Comparison of ENCODE assay signal across 28 cellular contexts in the genomic region with DNA sequence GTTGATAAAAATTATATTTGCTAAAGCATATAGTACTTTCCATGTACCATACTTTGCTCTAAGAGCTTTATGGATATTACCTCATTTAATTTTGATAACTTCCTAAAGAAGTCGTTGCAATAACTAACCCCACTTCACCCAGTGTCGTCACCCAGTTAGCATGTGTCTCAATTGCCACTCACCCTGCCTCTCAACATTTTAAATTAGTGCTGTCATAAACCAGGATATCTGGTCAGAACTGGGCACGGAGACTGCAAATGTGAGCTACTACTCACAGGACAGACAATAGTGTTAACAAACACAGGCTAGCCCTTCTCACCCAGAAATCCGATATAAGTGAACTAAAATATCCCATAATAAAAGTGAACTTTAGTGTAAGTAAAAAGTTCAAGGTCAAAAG.
DNase-seq lines count a peak whose midpoint lies in the region; ATAC-seq and TF ChIP-seq lines count a peak whose summit lies in the region.
"Had no signal": no experiment of that assay in that cellular context is flagged by ENCODE, and none has a peak within 500 bp of the region (broad histone marks: within the 10 kb centered on the region; RNA-seq: fewer than 3 reads in every experiment).

No MANE protein-coding gene starts in this region.

- peak overlapping the region; percentile 2 for H3K27ac Mint-ChIP-seq in activated T-cell treated with anti-CD3 and anti-CD28 coated beads, Interleukin-2, amount 50 U/mL, for 72 hours
- H3K27ac Mint-ChIP-seq in activated T-cell treated with anti-CD3 and anti-CD28 coated beads, Interleukin-2, amount 50 U/mL, for 24 hours = no peak overlapping the region
- peak overlapping the region; percentile 85 to 97 for H3K27ac Mint-ChIP-seq in T-cell
- no peak overlapping the region for H3K27ac Mint-ChIP-seq in GM23338

- CTCF ChIA-PET in T-cell (lab: Charles Lee) = interaction anchor here (0.5 to 1.5 kb wide), 3 partner anchors 12 to 894 kb away, joined by 3 to 8 read pairs (median 5); no protein-coding TSS in a partner anchor

- TF ChIP-seq POLR2A in thyroid gland (IDR thresholded peaks at IDR 0.05) = no peak

- H4K20me1 ChIP-seq in GM23338 (replicated peaks; ENCODE audit: insufficient read depth) = no peaks in the 10 kb centered on the region

- no peaks in the 10 kb centered on the region for H3F3A ChIP-seq in GM23338 (replicated peaks; ENCODE audit: low read depth)

- H3K27ac ChIP-seq in thyroid gland (peak overlapping the region in 2 of 3 donors; percentile 89 to 95), GM23338 (ENCODE audit: low read depth) (no peak overlapping the region)
- H3K27ac ChIP-seq: A549, dorsolateral prefrontal cortex, gastrocnemius medialis, Peyer's patch, SJSA1, tibial nerve, VCaP had no signal

- H2AFZ ChIP-seq in GM23338 = no peak overlapping the region

- H3K4me1 ChIP-seq in thyroid gland (peaks cover 26 to 27% of the 10 kb centered on the region in 2 donors), GM23338 (ENCODE audit: insufficient read depth) (peaks cover 30% of the 10 kb centered on the region)
- H3K4me1 ChIP-seq: SJSA1, tibial nerve had no signal

- intact Hi-C loops in left colon (cut with DNase I, micrococcal nuclease) (no loop called here), thyroid gland (cut with DNase I) (loop anchor here (10.0 kb wide), 1 partner anchor 649 kb away; a partner anchor contains a TSS)

- TF ChIP-seq CTCF in thyroid gland (IDR thresholded peaks at IDR 0.05) = no peak
- TF ChIP-seq CTCF in GM23338 (conservative IDR thresholded peaks at IDR 0.05; ENCODE audit: low read depth in 2 of 2) = no peak

- H3K27me3 ChIP-seq in thyroid gland (no peaks in the 10 kb centered on the region), GM23338 (ENCODE audit: insufficient read depth) (no peaks in the 10 kb centered on the region)
- H3K27me3 ChIP-seq: dorsolateral prefrontal cortex, gastrocnemius medialis, Peyer's patch, SJSA1, tibial nerve had no signal

- no peak overlapping the region for H3K4me2 ChIP-seq in GM23338
- H3K4me2 ChIP-seq: A549 had no signal

- 91 to 93% methylated on average over 4 of the region's 4 CpGs for WGBS in thyroid gland, 2 donors

- no peaks in the 10 kb centered on the region for H3K9me3 Mint-ChIP-seq in activated T-cell treated with anti-CD3 and anti-CD28 coated beads, Interleukin-2, amount 50 U/mL, for 72 hours
- no peaks in the 10 kb centered on the region for H3K9me3 Mint-ChIP-seq in activated T-cell treated with anti-CD3 and anti-CD28 coated beads, Interleukin-2, amount 50 U/mL, for 24 hours
- no peaks in the 10 kb centered on the region for H3K9me3 Mint-ChIP-seq in T-cell
- no peaks in the 10 kb centered on the region for H3K9me3 Mint-ChIP-seq in GM23338
- H3K9me3 Mint-ChIP-seq: activated CD4-positive, alpha-beta memory T cell treated with anti-CD3 and anti-CD28 coated beads, Interleukin-2, amount 10 ng/mL, durations not matched to agents 7 days and 5 days; stimulated activated naive CD8-positive, alpha-beta T cell treated with anti-CD3 and anti-CD28 coated beads, Interleukin-15, amount 100 ng/mL, for 72 hours had no signal

- POLR2A ChIA-PET in T-cell (lab: Charles Lee) = no interaction called here

- H3K9me2 ChIP-seq in GM23338 (ENCODE audit: insufficient read depth) = no peaks in the 10 kb centered on the region

- H3K79me2 ChIP-seq in GM23338 (replicated peaks; ENCODE audit: insufficient read depth) = no peaks in the 10 kb centered on the region

- peaks cover 22% of the 10 kb centered on the region for H3K4me1 Mint-ChIP-seq in activated T-cell treated with anti-CD3 and anti-CD28 coated beads, Interleukin-2, amount 50 U/mL, for 72 hours (ENCODE audit: low read depth)
- peaks cover 43% of the 10 kb centered on the region for H3K4me1 Mint-ChIP-seq in activated T-cell treated with anti-CD3 and anti-CD28 coated beads, Interleukin-2, amount 50 U/mL, for 24 hours (ENCODE audit: low read depth)
- peaks cover 34 to 54% (median 50%) of the 10 kb centered on the region in 3 donors for H3K4me1 Mint-ChIP-seq in T-cell
- peaks cover 36% of the 10 kb centered on the region for H3K4me1 Mint-ChIP-seq in GM23338

- H3K36me3 ChIP-seq in thyroid gland (no peaks in the 10 kb centered on the region), GM23338 (ENCODE audit: insufficient read depth) (no peaks in the 10 kb centered on the region)
- H3K36me3 ChIP-seq: gastrocnemius medialis, Peyer's patch, SJSA1 had no signal

- no peaks in the 10 kb centered on the region for H3K27me3 Mint-ChIP-seq in activated T-cell treated with anti-CD3 and anti-CD28 coated beads, Interleukin-2, amount 50 U/mL, for 72 hours (ENCODE audit: low read depth)
- H3K27me3 Mint-ChIP-seq in activated T-cell treated with anti-CD3 and anti-CD28 coated beads, Interleukin-2, amount 50 U/mL, for 24 hours = no peaks in the 10 kb centered on the region
- H3K27me3 Mint-ChIP-seq in T-cell (no peaks in the 10 kb centered on the region), GM23338 (ENCODE audit: insufficient read depth, low read depth, poor library complexity) (peaks cover 2% of the 10 kb centered on the region)
- H3K27me3 Mint-ChIP-seq: activated CD4-positive, alpha-beta memory T cell treated with anti-CD3 and anti-CD28 coated beads, Interleukin-2, amount 10 ng/mL, durations not matched to agents 7 days and 5 days; stimulated activated naive CD8-positive, alpha-beta T cell treated with anti-CD3 and anti-CD28 coated beads, Interleukin-15, amount 100 ng/mL, for 72 hours had no signal

- H3K9me3 ChIP-seq in thyroid gland = no peaks in the 10 kb centered on the region
- H3K9me3 ChIP-seq: A549, gastrocnemius medialis, Peyer's patch, SJSA1, tibial nerve had no signal

- peaks cover 5 to 8% of the 10 kb centered on the region in 2 donors for H3K36me3 Mint-ChIP-seq in activated T-cell treated with anti-CD3 and anti-CD28 coated beads, Interleukin-2, amount 50 U/mL, for 72 hours (ENCODE audit: insufficient read depth in 2 of 2)
- H3K36me3 Mint-ChIP-seq in activated T-cell treated with anti-CD3 and anti-CD28 coated beads, Interleukin-2, amount 50 U/mL, for 24 hours (ENCODE audit: low read depth) = peaks cover 21% of the 10 kb centered on the region
- H3K36me3 Mint-ChIP-seq in T-cell (peaks cover 25% of the 10 kb centered on the region), GM23338 (ENCODE audit: low read depth) (peaks cover 4% of the 10 kb centered on the region; the same call in 1 of the 3 replicates)

- H3K4me3 Mint-ChIP-seq in activated T-cell treated with anti-CD3 and anti-CD28 coated beads, Interleukin-2, amount 50 U/mL, for 72 hours = no peak overlapping the region
- H3K4me3 Mint-ChIP-seq in activated T-cell treated with anti-CD3 and anti-CD28 coated beads, Interleukin-2, amount 50 U/mL, for 24 hours = no peak overlapping the region
- H3K4me3 Mint-ChIP-seq in T-cell (peak overlapping the region in 1 of 3 donors; percentile 41), GM23338 (no peak overlapping the region)

- H3K4me3 ChIP-seq in thyroid gland (replicated peaks in 1 of 3) (no peak overlapping the region), GM23338 (no peak overlapping the region)
- H3K4me3 ChIP-seq: A549, dorsolateral prefrontal cortex, gastrocnemius medialis, Peyer's patch, SJSA1, tibial nerve had no signal

- ATAC-seq in activated T-cell treated with anti-CD3 and anti-CD28 coated beads, Interleukin-2, amount 50 U/mL, for 72 hours (replicated peaks in 1 of 2) = no peak
- no peak for ATAC-seq in T-cell (replicated peaks in 1 of 4)
- ATAC-seq in left colon = peak; percentile 61
- no peak for ATAC-seq in GM23338
- ATAC-seq: A549, gastrocnemius medialis had no signal

- no peak for DNase-seq in activated T-cell treated with anti-CD3 and anti-CD28 coated beads, Interleukin-2, amount 50 U/mL, for 72 hours
- DNase-seq in activated T-cell treated with anti-CD3 and anti-CD28 coated beads, Interleukin-2, amount 50 U/mL, for 24 hours = no peak
- no peak for DNase-seq in T-cell
- DNase-seq in left colon = no peak
- DNase-seq in thyroid gland = no peak
- no peak for DNase-seq in dermis blood vessel endothelial cell
- no peak for DNase-seq in Ammon's horn (ENCODE audit: low spot score)
- no peak for DNase-seq in GM23338 (ENCODE audit: low spot score)
- DNase-seq: activated CD4-positive, alpha-beta memory T cell treated with anti-CD3 and anti-CD28 coated beads, Interleukin-2, amount 10 ng/mL, durations not matched to agents 7 days and 5 days; activated gamma-delta T cell treated with Interleukin-2 at 50 U/mL for 16 hours; aorta; central memory CD4-positive, alpha-beta T cell; dorsolateral prefrontal cortex; gastrocnemius medialis; hypothalamus; NCI-H1092 treated with DMSO at 0.1 percent for 48 hours; NCI-H2081; NCI-H524; NK-92 treated with Interleukin-12 subunit alpha and Interleukin-12 subunit beta, amount 100 ng/mL, for 24 hours; Peyer's patch; retina; stimulated activated CD4-positive, alpha-beta T cell treated with anti-CD3 and anti-CD28 coated beads, Interleukin-12 subunit alpha, Interleukin-12 subunit beta, amount 100 ng/mL, for 4 hours; stimulated activated naive CD8-positive, alpha-beta T cell treated with anti-CD3 and anti-CD28 coated beads, Interleukin-15, amount 100 ng/mL, for 72 hours; T-helper 2 cell had no signal

TF ChIP-seq in GM23338, 12 proteins besides CTCF, POLR2A, EP300 and RAD21 (continues in another document):
- TF ChIP-seq, protein P1, sequence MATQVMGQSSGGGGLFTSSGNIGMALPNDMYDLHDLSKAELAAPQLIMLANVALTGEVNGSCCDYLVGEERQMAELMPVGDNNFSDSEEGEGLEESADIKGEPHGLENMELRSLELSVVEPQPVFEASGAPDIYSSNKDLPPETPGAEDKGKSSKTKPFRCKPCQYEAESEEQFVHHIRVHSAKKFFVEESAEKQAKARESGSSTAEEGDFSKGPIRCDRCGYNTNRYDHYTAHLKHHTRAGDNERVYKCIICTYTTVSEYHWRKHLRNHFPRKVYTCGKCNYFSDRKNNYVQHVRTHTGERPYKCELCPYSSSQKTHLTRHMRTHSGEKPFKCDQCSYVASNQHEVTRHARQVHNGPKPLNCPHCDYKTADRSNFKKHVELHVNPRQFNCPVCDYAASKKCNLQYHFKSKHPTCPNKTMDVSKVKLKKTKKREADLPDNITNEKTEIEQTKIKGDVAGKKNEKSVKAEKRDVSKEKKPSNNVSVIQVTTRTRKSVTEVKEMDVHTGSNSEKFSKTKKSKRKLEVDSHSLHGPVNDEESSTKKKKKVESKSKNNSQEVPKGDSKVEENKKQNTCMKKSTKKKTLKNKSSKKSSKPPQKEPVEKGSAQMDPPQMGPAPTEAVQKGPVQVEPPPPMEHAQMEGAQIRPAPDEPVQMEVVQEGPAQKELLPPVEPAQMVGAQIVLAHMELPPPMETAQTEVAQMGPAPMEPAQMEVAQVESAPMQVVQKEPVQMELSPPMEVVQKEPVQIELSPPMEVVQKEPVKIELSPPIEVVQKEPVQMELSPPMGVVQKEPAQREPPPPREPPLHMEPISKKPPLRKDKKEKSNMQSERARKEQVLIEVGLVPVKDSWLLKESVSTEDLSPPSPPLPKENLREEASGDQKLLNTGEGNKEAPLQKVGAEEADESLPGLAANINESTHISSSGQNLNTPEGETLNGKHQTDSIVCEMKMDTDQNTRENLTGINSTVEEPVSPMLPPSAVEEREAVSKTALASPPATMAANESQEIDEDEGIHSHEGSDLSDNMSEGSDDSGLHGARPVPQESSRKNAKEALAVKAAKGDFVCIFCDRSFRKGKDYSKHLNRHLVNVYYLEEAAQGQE (IDR thresholded peaks at IDR 0.05; ENCODE audit: unreplicated experiment) = no peak
- TF ChIP-seq ZNF114 (CRISPR knock-in tag; IDR thresholded peaks at IDR 0.05) = no peak

Comparison
In these comparisons a context has a peak if more than half of its experiments do, and no peak if none do; other contexts are left out.
1. H3K27ac Mint-ChIP-seq: peak in activated T-cell treated with anti-CD3 and anti-CD28 coated beads, Interleukin-2, amount 50 U/mL, for 72 hours (single experiment) and T-cell (2 of 2); none in activated T-cell treated with anti-CD3 and anti-CD28 coated beads, Interleukin-2, amount 50 U/mL, for 24 hours (single experiment) and GM23338 (single experiment).